29 cellular contexts compared by ENCODE assay signal in the genomic region with DNA sequence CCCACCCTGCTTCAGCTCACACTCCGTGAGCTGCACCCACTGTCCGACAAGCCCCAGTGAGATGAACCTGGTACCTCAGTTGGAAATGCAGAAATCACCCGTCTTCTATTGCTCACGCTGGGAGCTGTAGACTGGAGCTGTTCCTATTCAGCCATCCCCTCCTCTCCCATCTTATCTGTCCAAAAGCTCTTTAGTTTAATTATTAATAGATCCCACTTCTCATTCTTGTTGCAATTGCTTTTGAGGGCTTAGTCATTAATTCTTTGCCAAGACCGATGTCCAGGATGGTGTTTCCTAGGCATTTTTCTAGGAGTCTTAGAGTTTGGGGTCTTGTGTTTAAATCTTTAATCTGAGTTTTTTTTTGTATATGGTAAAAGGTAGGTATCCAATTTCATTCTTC.
"Had no signal": no experiment of that assay in that cellular context is flagged by ENCODE, and none has a peak within 500 bp of the region (broad histone marks: within the 10 kb centered on the region; RNA-seq: fewer than 3 reads in every experiment).

No MANE protein-coding gene starts in this region.

- H3K27me3 ChIP-seq: heart left ventricle, neural progenitor cell, neutrophil, right atrium auricular region, suprapubic skin, tibial artery, uterus had no signal

- H3K27me3 Mint-ChIP-seq: naive B cell; stimulated activated naive CD8-positive, alpha-beta T cell treated with anti-CD3 and anti-CD28 coated beads, Interleukin-15, Interleukin-2, amounts not matched to agents 100 ng/mL and 50 ng/mL, for 24 hours; type B pancreatic cell had no signal

- H3K4me1 ChIP-seq: parathyroid adenoma, suprapubic skin, uterus had no signal

- H3K36me3 Mint-ChIP-seq: natural killer cell had no signal

- H3K36me3 ChIP-seq: heart left ventricle, left ventricle myocardium inferior, neural progenitor cell, neutrophil, right atrium auricular region, suprapubic skin, thoracic aorta, tibial artery, uterus had no signal

- H3K9ac ChIP-seq: neural progenitor cell, parathyroid adenoma had no signal

- H3K4me3 Mint-ChIP-seq: mesothelial cell of epicardium; natural killer cell; nephron progenitor cell; neural progenitor cell; stimulated activated naive CD8-positive, alpha-beta T cell treated with anti-CD3 and anti-CD28 coated beads, Interleukin-15, Interleukin-2, amounts not matched to agents 100 ng/mL and 50 ng/mL, for 24 hours; type B pancreatic cell had no signal

- H3K4me1 Mint-ChIP-seq: nephron progenitor cell had no signal

- H3K9me3 ChIP-seq: neutrophil, suprapubic skin, uterus had no signal

- DNase-seq: heart left ventricle; islet precursor cell; left cardiac atrium; left ventricle myocardium inferior; mesendoderm; naive B cell; natural killer cell; nephron progenitor cell; occipital lobe; psoas muscle; stimulated activated CD4-positive, alpha-beta T cell treated with anti-CD3 and anti-CD28 coated beads, Interleukin-12 subunit alpha, Interleukin-12 subunit beta, amount 100 ng/mL, for 4 hours; stimulated activated CD4-positive, alpha-beta T cell treated with anti-CD3 and anti-CD28 coated beads, Interleukin-15, amount 100 ng/mL, for 24 hours; stimulated activated CD4-positive, alpha-beta T cell treated with anti-CD3 and anti-CD28 coated beads, Interleukin-2, amount 100 ng/mL, for 24 hours; stimulated activated CD4-positive, alpha-beta T cell treated with anti-CD3 and anti-CD28 coated beads, Interleukin-4, amount 100 ng/mL, for 1 hour; stimulated activated naive CD4-positive, alpha-beta T cell; tibial artery; uterus had no signal

- H3K4me3 ChIP-seq: heart left ventricle, left ventricle myocardium inferior, lung, neural progenitor cell, psoas muscle, right atrium auricular region, skin epidermis, suprapubic skin, thoracic aorta, tibial artery, uterus had no signal

- H3K27ac ChIP-seq: heart left ventricle, left ventricle myocardium inferior, neural progenitor cell, neutrophil, parathyroid adenoma, psoas muscle, right atrium auricular region, skin epidermis, suprapubic skin, thoracic aorta, tibial artery, uterus had no signal

- H3K9me3 Mint-ChIP-seq: type B pancreatic cell had no signal

- H2AFZ ChIP-seq: neural progenitor cell, parathyroid adenoma had no signal

- H3K79me2 ChIP-seq: parathyroid adenoma had no signal

- H3K27ac Mint-ChIP-seq: mesothelial cell of epicardium; natural killer cell; nephron progenitor cell; neural progenitor cell; stimulated activated naive CD8-positive, alpha-beta T cell treated with anti-CD3 and anti-CD28 coated beads, Interleukin-15, Interleukin-2, amounts not matched to agents 100 ng/mL and 50 ng/mL, for 24 hours; type B pancreatic cell had no signal

- H3K4me2 ChIP-seq: neural progenitor cell had no signal

- ATAC-seq: heart left ventricle, left cardiac atrium, natural killer cell, psoas muscle, sciatic nerve had no signal
